19 cellular contexts compared by ENCODE assay signal in genomic region chr7:54858008-54858692, GRCh38.
A peak's percentile ranks its signal among the peaks of the same experiment; 100 is the strongest.
DNase-seq lines count a peak whose midpoint lies in the region; ATAC-seq and TF ChIP-seq lines count a peak whose summit lies in the region.
"Had no signal": no experiment of that assay in that cellular context is flagged by ENCODE, and none has a peak within 500 bp of the region (broad histone marks: within the 10 kb centered on the region; RNA-seq: fewer than 3 reads in every experiment).

No MANE protein-coding gene starts in this region.

- no peak overlapping the region for H3K4me3 ChIP-seq in left lung
- H3K4me3 ChIP-seq: A549, cardiac muscle cell, esophagus squamous epithelium had no signal

- no peaks in the 10 kb centered on the region for H3K4me1 ChIP-seq in left lung

- H3K36me3 ChIP-seq in left lung: no peaks in the 10 kb centered on the region
- H3K36me3 ChIP-seq: cardiac muscle cell, esophagus squamous epithelium had no signal

- no peaks in the 10 kb centered on the region for H3K9me3 ChIP-seq in left lung
- H3K9me3 ChIP-seq: esophagus squamous epithelium had no signal

- peak; percentile 64 for ATAC-seq in left lung
- ATAC-seq in GM19463 (IDR thresholded peaks at IDR 0.05; ENCODE audit: unreplicated experiment): no peak
- ATAC-seq in GM18907 (IDR thresholded peaks at IDR 0.05; ENCODE audit: unreplicated experiment): no peak
- no peak for ATAC-seq in HG02623 (IDR thresholded peaks at IDR 0.05; ENCODE audit: unreplicated experiment)
- ATAC-seq: A549; activated CD4-positive, CD25-positive, alpha-beta regulatory T cell treated with anti-CD3 and anti-CD28 coated beads, Interleukin-2, amount 50 U/mL, for 24 hours; HCT116; Right ventricle myocardium inferior had no signal

- H3K27me3 ChIP-seq in left lung: no peaks in the 10 kb centered on the region
- H3K27me3 ChIP-seq: cardiac muscle cell, esophagus squamous epithelium had no signal

- DNase-seq in COR-L47 (lab: John Stamatoyannopoulos, UW) (peak; percentile 45), NCI-H2107 treated with DMSO at 0.1 percent for 48 hours (lab: John Stamatoyannopoulos, UW; ENCODE audit: unreplicated experiment) (peak; percentile 92), SHP77 (lab: John Stamatoyannopoulos, UW) (peak; percentile 55 to 61), left lung (no peak), NCI-H82 treated with DMSO at 0.1 percent for 48 hours (lab: John Stamatoyannopoulos, UW; ENCODE audit: unreplicated experiment) (no peak)
- DNase-seq: C1 segment of cervical spinal cord; DND-41; esophagus squamous epithelium; NCI-H1436 treated with DMSO at 0.1 percent for 48 hours; NK-92 treated with Interleukin-12 subunit alpha and Interleukin-12 subunit beta, amount 100 ng/mL, for 24 hours; stimulated activated naive CD4-positive, alpha-beta T cell had no signal

- no peak for TF ChIP-seq CTCF in left lung (IDR thresholded peaks at IDR 0.05)

- H3K27ac ChIP-seq in left lung: no peak overlapping the region
- H3K27ac ChIP-seq: A549, cardiac muscle cell had no signal

- intact Hi-C loops in left lung (cut with DNase I): no loop called here

Comparison
In these comparisons a context has a peak if more than half of its experiments do, and no peak if none do; other contexts are left out.
1. DNase-seq: peak in COR-L47 (single experiment), NCI-H2107 treated with DMSO at 0.1 percent for 48 hours (single experiment) and SHP77 (2 of 2); none in left lung (0 of 2) and NCI-H82 treated with DMSO at 0.1 percent for 48 hours (single experiment).